13 cellular contexts compared by ENCODE assay signal in genomic region chr4:26127851-26128337, GRCh38.
A peak's percentile ranks its signal among the peaks of the same experiment; 100 is the strongest.
DNase-seq lines count a peak whose midpoint lies in the region; ATAC-seq, FAIRE-seq and TF ChIP-seq lines count a peak whose summit lies in the region.
"Had no signal": no experiment of that assay in that cellular context is flagged by ENCODE, and none has a peak within 500 bp of the region (broad histone marks: within the 10 kb centered on the region; RNA-seq: fewer than 3 reads in every experiment).

No MANE protein-coding gene starts in this region.

- in situ Hi-C loops in GM23248 (cut with MboI) (no loop called here), brain microvascular endothelial cell (cut with HindIII; ENCODE audit: low pct_ligation_motif_present, low sequenced_read_pairs) (no loop called here)

- no peak for FAIRE-seq in kidney (lab: Jason Lieb, UNC)

- DNase-seq in GM23248 (peak; percentile 21), NCI-H1092 treated with DMSO at 0.1 percent for 48 hours (lab: John Stamatoyannopoulos, UW) (peak; percentile 55), brain microvascular endothelial cell (no peak), myocyte (ENCODE audit: low read depth) (peak; percentile 76), kidney (no peak), NCI-H146 (lab: John Stamatoyannopoulos, UW) (no peak)
- DNase-seq: activated CD8-positive, alpha-beta memory T cell treated with anti-CD3 and anti-CD28 coated beads, Interleukin-2, amount 10 ng/mL, durations not matched to agents 7 days and 5 days; activated naive CD4-positive, alpha-beta T cell treated with anti-CD3 and anti-CD28 coated beads, Interleukin-2, amount 10 ng/mL, durations not matched to agents 7 days and 5 days; effector memory CD4-positive, alpha-beta T cell; Kasumi-1 had no signal

- intact Hi-C loops in kidney (cut with DNase I) = no loop called here

- no peaks in the 10 kb centered on the region for H3F3A ChIP-seq in GM23248 (ENCODE audit: insufficient read depth)

- H3K27ac ChIP-seq in GM23248 = no peak overlapping the region
- no peak overlapping the region for H3K27ac ChIP-seq in brain microvascular endothelial cell
- H3K27ac ChIP-seq in kidney (ENCODE audit: low read depth in 2 of 2, low read length in 2 of 2) = no peak overlapping the region
- H3K27ac ChIP-seq: suprapubic skin had no signal

- H4K20me1 ChIP-seq in GM23248 (ENCODE audit: insufficient read depth) = no peaks in the 10 kb centered on the region

- TF ChIP-seq CTCF in brain microvascular endothelial cell (IDR thresholded peaks at IDR 0.05; ENCODE audit: low read depth, low read length, missing control alignments) = peak; percentile 14
- TF ChIP-seq CTCF in kidney (IDR thresholded peaks at IDR 0.05; ENCODE audit: borderline replicate concordance, extremely low read depth, insufficient read depth) = no peak

- H3K4me1 ChIP-seq in GM23248 (ENCODE audit: insufficient read depth) (no peaks in the 10 kb centered on the region), kidney (ENCODE audit: control insufficient read depth in 1 of 2, insufficient read depth in 1 of 2, low read depth in 1 of 2, low read length in 2 of 2) (no peaks in the 10 kb centered on the region)

- peaks cover 2% of the 10 kb centered on the region; the same call in 1 of the 2 replicates for H3K27me3 ChIP-seq in GM23248 (replicated peaks; ENCODE audit: insufficient read depth)
- no peaks in the 10 kb centered on the region for H3K27me3 ChIP-seq in brain microvascular endothelial cell (replicated peaks)

- no peaks in the 10 kb centered on the region for H3K9me2 ChIP-seq in GM23248 (ENCODE audit: insufficient read depth)

- H3K4me2 ChIP-seq in GM23248 (ENCODE audit: unreplicated experiment) = no peak overlapping the region

- H3K4me3 ChIP-seq in GM23248 (no peak overlapping the region), brain microvascular endothelial cell (ENCODE audit: low read depth, low read length) (no peak overlapping the region), kidney (ENCODE audit: low read length in 2 of 2) (no peak overlapping the region)
- H3K4me3 ChIP-seq: suprapubic skin had no signal

- H3K9me3 ChIP-seq in GM23248 (ENCODE audit: low read depth) (no peaks in the 10 kb centered on the region), kidney (ENCODE audit: control insufficient read depth in 1 of 2, low read length in 2 of 2) (no peaks in the 10 kb centered on the region)
- H3K9me3 ChIP-seq: suprapubic skin had no signal

- no peaks in the 10 kb centered on the region for H3K79me2 ChIP-seq in GM23248 (ENCODE audit: insufficient read depth)

- H3K36me3 ChIP-seq in GM23248 (ENCODE audit: low read depth) (no peaks in the 10 kb centered on the region), brain microvascular endothelial cell (replicated peaks) (no peaks in the 10 kb centered on the region), kidney (ENCODE audit: control insufficient read depth in 1 of 2, insufficient read depth in 2 of 2, low read length in 2 of 2) (no peaks in the 10 kb centered on the region)
- H3K36me3 ChIP-seq: suprapubic skin had no signal

- ATAC-seq in GM19328 (IDR thresholded peaks at IDR 0.05; ENCODE audit: unreplicated experiment) (no peak), GM18498 (IDR thresholded peaks at IDR 0.05; ENCODE audit: unreplicated experiment) (no peak)
- ATAC-seq: activated CD8-positive, alpha-beta memory T cell treated with anti-CD3 and anti-CD28 coated beads, Interleukin-2, amount 10 ng/mL, durations not matched to agents 7 days and 5 days had no signal

- H3K9ac ChIP-seq in GM23248 (no peak overlapping the region), kidney (ENCODE audit: low read length in 2 of 2) (no peak overlapping the region)

- H2AFZ ChIP-seq in GM23248 = no peak overlapping the region

Comparison
In these comparisons a context has a peak if more than half of its experiments do, and no peak if none do; other contexts are left out.
1. DNase-seq: peak in GM23248 (single experiment), NCI-H1092 treated with DMSO at 0.1 percent for 48 hours (single experiment) and myocyte (single experiment); none in brain microvascular endothelial cell (single experiment), kidney (single experiment) and NCI-H146 (single experiment).